8 cellular contexts compared by ENCODE assay signal in genomic region chr17:63697341-63698286, GRCh38. TPM values are rescaled to one million over a fixed set of nuclear protein-coding genes. Genes with fewer than 3 reads are reported as not detected.
DNase-seq lines count a peak whose midpoint lies in the region; ATAC-seq and TF ChIP-seq lines count a peak whose summit lies in the region.

No MANE protein-coding gene starts in this region.

- no peaks in the 10 kb centered on the region for H3K9me3 ChIP-seq in H9 (ENCODE audit: control insufficient read depth, low read depth, low read length)

- POLR2A ChIA-PET in activated CD8-positive, alpha-beta T cell treated with anti-CD3 and anti-CD28 coated beads, Interleukin-2, amount 10 ng/mL, durations not matched to agents 7 days and 5 days (lab: Charles Lee), result interaction anchor here (0.6 to 7.7 kb wide), 34 partner anchors 13 to 272 kb away, joined by 3 to 150 read pairs (median 4); partner anchors contain the start of genes ACE, CCDC47, DDX42 and MAP3K3

- no peak overlapping the region for H2BK12ac ChIP-seq in H9 (ENCODE audit: insufficient read length, low read depth, low read length)

- H4K8ac ChIP-seq in H9 (replicated peaks; ENCODE audit: insufficient read length, low read depth, low read length), result no peak overlapping the region

- H3K9ac ChIP-seq in H9 (ENCODE audit: extremely low read depth, insufficient read length, low read length), result no peak overlapping the region

- DNase-seq in GM12865 (ENCODE audit: low read depth) (peak; percentile 92), H9 (peak; percentile 78), NCI-H82 treated with DMSO at 0.1 percent for 48 hours (lab: John Stamatoyannopoulos, UW; ENCODE audit: unreplicated experiment) (peak; percentile 27), endothelial cell (ENCODE audit: low spot score) (peak; percentile 56), neural crest cell (ENCODE audit: low read depth, low spot score) (no peak), ureter (ENCODE audit: low spot score) (peak; percentile 64), HCEC 1CT (no peak)
- DNase-seq in activated CD8-positive, alpha-beta T cell treated with anti-CD3 and anti-CD28 coated beads, Interleukin-2, amount 10 ng/mL, durations not matched to agents 7 days and 5 days, result peak; percentile 91

- H4K20me1 ChIP-seq in H9 (ENCODE audit: control insufficient read depth, insufficient read depth, insufficient read length), result no peaks in the 10 kb centered on the region

- H3K9me3 Mint-ChIP-seq in H9, result no peaks in the 10 kb centered on the region
- no peaks in the 10 kb centered on the region for H3K9me3 Mint-ChIP-seq in activated CD8-positive, alpha-beta T cell treated with anti-CD3 and anti-CD28 coated beads, Interleukin-2, amount 10 ng/mL, durations not matched to agents 7 days and 5 days (ENCODE audit: insufficient read depth)
- H3K9me3 Mint-ChIP-seq in endothelial cell (ENCODE audit: unreplicated experiment), result no peaks in the 10 kb centered on the region
- H3K9me3 Mint-ChIP-seq in neural crest cell, result no peaks in the 10 kb centered on the region

- H4K91ac ChIP-seq in H9 (ENCODE audit: insufficient read length, low read depth, low read length), result no peak overlapping the region

- peaks cover 31 to 45% of the 10 kb centered on the region in 2 experiments for H3K4me1 Mint-ChIP-seq in H9
- H3K4me1 Mint-ChIP-seq in activated CD8-positive, alpha-beta T cell treated with anti-CD3 and anti-CD28 coated beads, Interleukin-2, amount 10 ng/mL, durations not matched to agents 7 days and 5 days (ENCODE audit: low read depth), result peaks cover 59% of the 10 kb centered on the region
- H3K4me1 Mint-ChIP-seq in endothelial cell (ENCODE audit: unreplicated experiment), result peaks cover 26% of the 10 kb centered on the region
- H3K4me1 Mint-ChIP-seq in neural crest cell, result peaks cover 22% of the 10 kb centered on the region

- H3T11ph ChIP-seq in H9 (ENCODE audit: low read length), result no peak overlapping the region

- H2BK5ac ChIP-seq in H9 (ENCODE audit: insufficient read length, low read length), result no peak overlapping the region

- peak; percentile 75 for TF ChIP-seq CTCF in GM12865 (IDR thresholded peaks at IDR 0.05; ENCODE audit: insufficient read depth, low read depth, low read length, missing control alignments)
- TF ChIP-seq CTCF in H9 (conservative IDR thresholded peaks at IDR 0.05), result peak; percentile 72
- TF ChIP-seq CTCF in endothelial cell (IDR thresholded peaks at IDR 0.05; ENCODE audit: unreplicated experiment), result peak; percentile 47
- TF ChIP-seq CTCF in neural crest cell (conservative IDR thresholded peaks at IDR 0.05), result peak; percentile 48

- no peak overlapping the region for H3K18ac ChIP-seq in H9 (ENCODE audit: insufficient read length, low read depth, low read length)

- no peak overlapping the region for H2AFZ ChIP-seq in H9 (ENCODE audit: low read length)

- no CpG with 5 or more reads among the region's 22 CpGs for WGBS in H9 (ENCODE audit: extremely low coverage, insufficient read length, low lambda C conversion rate)

- H3K36me3 Mint-ChIP-seq in H9 (ENCODE audit: insufficient read depth in 1 of 3, low read depth in 3 of 3) (peaks cover 5 to 38% (median 10%) of the 10 kb centered on the region in 3 experiments), endothelial cell (ENCODE audit: low read depth, unreplicated experiment) (peaks cover 29% of the 10 kb centered on the region), neural crest cell (ENCODE audit: low read depth) (peaks cover 11% of the 10 kb centered on the region)
- peaks cover 67% of the 10 kb centered on the region for H3K36me3 Mint-ChIP-seq in activated CD8-positive, alpha-beta T cell treated with anti-CD3 and anti-CD28 coated beads, Interleukin-2, amount 10 ng/mL, durations not matched to agents 7 days and 5 days (ENCODE audit: low read depth)

- H3K79me2 ChIP-seq in H9 (ENCODE audit: insufficient read depth, low read length), result no peaks in the 10 kb centered on the region

- H3K27ac Mint-ChIP-seq in H9 (peak overlapping the region in 1 of 3 experiments; percentile 64; a peak in 2 of 7 replicates), endothelial cell (ENCODE audit: unreplicated experiment) (peak overlapping the region; percentile 57), neural crest cell (ENCODE audit: unreplicated experiment) (no peak overlapping the region)
- peak overlapping the region; percentile 98 for H3K27ac Mint-ChIP-seq in activated CD8-positive, alpha-beta T cell treated with anti-CD3 and anti-CD28 coated beads, Interleukin-2, amount 10 ng/mL, durations not matched to agents 7 days and 5 days

- no peak overlapping the region for H3K56ac ChIP-seq in H9 (ENCODE audit: insufficient read length, low read depth, low read length)

- H3K27ac ChIP-seq in H9 (ENCODE audit: insufficient read length, low read depth, low read length), result no peak overlapping the region

- H2BK20ac ChIP-seq in H9 (ENCODE audit: low read depth, low read length, poor library complexity, severe bottlenecking), result no peak overlapping the region

- H3K27me3 Mint-ChIP-seq in H9 (ENCODE audit: low read depth), result peaks cover 5% of the 10 kb centered on the region
- no peaks in the 10 kb centered on the region for H3K27me3 Mint-ChIP-seq in activated CD8-positive, alpha-beta T cell treated with anti-CD3 and anti-CD28 coated beads, Interleukin-2, amount 10 ng/mL, durations not matched to agents 7 days and 5 days (ENCODE audit: low read depth)
- peaks cover 26% of the 10 kb centered on the region for H3K27me3 Mint-ChIP-seq in endothelial cell (ENCODE audit: unreplicated experiment)
- peaks cover 13% of the 10 kb centered on the region for H3K27me3 Mint-ChIP-seq in neural crest cell (ENCODE audit: low read depth)

- H3K23ac ChIP-seq in H9 (ENCODE audit: insufficient read length, low read depth, low read length), result no peak overlapping the region

- H3K4me3 Mint-ChIP-seq in H9 (peak overlapping the region; percentile 57 to 70), endothelial cell (ENCODE audit: unreplicated experiment) (peak overlapping the region; percentile 67), neural crest cell (peak overlapping the region; percentile 88)
- H3K4me3 Mint-ChIP-seq in activated CD8-positive, alpha-beta T cell treated with anti-CD3 and anti-CD28 coated beads, Interleukin-2, amount 10 ng/mL, durations not matched to agents 7 days and 5 days, result peak overlapping the region; percentile 96

- no peak overlapping the region for H2BK15ac ChIP-seq in H9 (ENCODE audit: low read depth, low read length)

- no peak overlapping the region for H3K14ac ChIP-seq in H9 (ENCODE audit: insufficient read depth, low read length)

- no peaks in the 10 kb centered on the region; the same call in 1 of the 2 replicates for H3K4me1 ChIP-seq in H9 (ENCODE audit: insufficient read depth, low read length)

- peaks cover 20% of the 10 kb centered on the region for H3K23me2 ChIP-seq in H9 (ENCODE audit: insufficient read length, low read depth, low read length, poor library complexity, severe bottlenecking)

- peak overlapping the region; percentile 87 for H3K4me3 ChIP-seq in GM12865 (ENCODE audit: low read depth, low read length)

- H2BK120ac ChIP-seq in H9 (ENCODE audit: low read depth, low read length, poor library complexity, severe bottlenecking), result no peak overlapping the region

- no peak overlapping the region for H3K4ac ChIP-seq in H9 (ENCODE audit: low read depth, low read length)

- ATAC-seq in activated CD8-positive, alpha-beta T cell treated with anti-CD3 and anti-CD28 coated beads, Interleukin-2, amount 10 ng/mL, durations not matched to agents 7 days and 5 days, result peak; percentile 35

- H3K4me2 ChIP-seq in H9 (ENCODE audit: insufficient read depth, insufficient read length, low read length), result no peak overlapping the region

- no peak overlapping the region for H2AK5ac ChIP-seq in H9 (ENCODE audit: insufficient read length, low read length)

- H4K5ac ChIP-seq in H9 (ENCODE audit: insufficient read length, low read depth, low read length), result no peak overlapping the region

- H3K79me1 ChIP-seq in H9 (ENCODE audit: insufficient read depth, low read depth, low read length, poor library complexity, severe bottlenecking), result no peaks in the 10 kb centered on the region

- no peaks in the 10 kb centered on the region for H3K27me3 ChIP-seq in H9 (ENCODE audit: insufficient read depth, low read length)

- CTCF ChIA-PET in activated CD8-positive, alpha-beta T cell treated with anti-CD3 and anti-CD28 coated beads, Interleukin-2, amount 10 ng/mL, durations not matched to agents 7 days and 5 days (lab: Charles Lee), result interaction anchor here (0.6 to 6.9 kb wide), 28 partner anchors 11 to 272 kb away, joined by 3 to 85 read pairs (median 4); partner anchors contain the start of genes CCDC47, DDX42, MAP3K3 and STRADA

RNA-seq across cellular contexts. Expression of gene LIMD2, which starts 2.3 kb away (rescaled TPM):
- total RNA-seq in H9 (2021) (93.5 and 94.4 TPM in 2 replicates), endothelial cell (ENCODE audit: unreplicated experiment) (132 TPM), neural crest cell (134 and 145 TPM in 2 replicates), ureter (13.8 TPM)
- total RNA-seq in activated CD8-positive, alpha-beta T cell treated with anti-CD3 and anti-CD28 coated beads, Interleukin-2, amount 10 ng/mL, durations not matched to agents 7 days and 5 days, result 100 to 1,000 TPM; 308 to 309 TPM

RNA-seq across cellular contexts. Expression of gene STRADA, which starts 44.0 kb away (rescaled TPM):
- total RNA-seq in H9 (2021) (34.5 and 35.0 TPM in 2 replicates), endothelial cell (ENCODE audit: unreplicated experiment) (51.8 TPM), neural crest cell (55.0 and 55.9 TPM in 2 replicates), ureter (58.6 TPM)
- 10 to 100 TPM; 46.0 to 49.9 TPM for total RNA-seq in activated CD8-positive, alpha-beta T cell treated with anti-CD3 and anti-CD28 coated beads, Interleukin-2, amount 10 ng/mL, durations not matched to agents 7 days and 5 days

Comparison
In these comparisons a context has a peak if more than half of its experiments do, and no peak if none do; other contexts are left out.
1. DNase-seq: peak in GM12865 (single experiment), H9 (single experiment), NCI-H82 treated with DMSO at 0.1 percent for 48 hours (single experiment), activated CD8-positive, alpha-beta T cell treated with anti-CD3 and anti-CD28 coated beads, Interleukin-2, amount 10 ng/mL, durations not matched to agents 7 days and 5 days (single experiment), endothelial cell (single experiment) and ureter (single experiment); none in neural crest cell (single experiment) and HCEC 1CT (single experiment).
2. Peak in every context shown above with its lines, with median percentiles within 50 percentile points of each other: CTCF ChIP-seq and H3K4me3 Mint-ChIP-seq.